In the genomic region with DNA sequence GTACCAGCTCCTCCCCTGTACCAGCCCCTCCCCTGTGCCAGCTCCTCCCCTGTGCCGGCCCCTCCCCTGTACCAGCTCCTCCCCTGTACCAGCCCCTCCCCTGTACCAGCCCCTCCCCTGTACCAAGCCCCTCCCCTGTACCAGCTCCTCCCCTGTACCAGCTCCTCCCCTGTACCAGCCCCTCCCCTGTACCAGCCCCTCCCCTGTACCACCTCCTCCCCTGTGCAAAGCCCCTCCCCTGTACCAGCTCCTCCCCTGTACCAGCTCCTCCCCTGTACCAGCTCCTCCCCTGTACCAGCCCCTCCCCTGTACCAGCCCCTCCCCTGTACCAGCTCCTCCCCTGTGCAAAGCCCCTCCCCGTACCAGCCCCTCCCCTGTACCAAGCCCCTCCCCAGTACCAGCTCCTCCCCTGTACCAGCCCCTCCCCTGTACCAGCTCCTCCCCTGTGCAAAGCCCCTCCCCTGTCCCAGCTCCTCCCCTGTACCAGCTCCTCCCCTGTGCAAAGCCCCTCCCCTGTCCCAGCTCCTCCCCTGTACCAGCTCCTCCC, we compare ENCODE assay signal across 7 cellular contexts.
DNase-seq lines count a peak whose midpoint lies in the region; ATAC-seq and TF ChIP-seq lines count a peak whose summit lies in the region.
"Not testable (repeated sequence)": the region's sequence is repeated elsewhere in the genome, so short reads cannot be mapped to it uniquely, and the experiment has no call there.

No MANE protein-coding gene starts in this region.

- H3K4me1 Mint-ChIP-seq in activated CD4-positive, alpha-beta T cell treated with anti-CD3 and anti-CD28 coated beads, Interleukin-2, amount 10 ng/mL, durations not matched to agents 7 days and 5 days, result peaks cover 21% of the 10 kb centered on the region

- H3K4me3 Mint-ChIP-seq in activated CD4-positive, alpha-beta T cell treated with anti-CD3 and anti-CD28 coated beads, Interleukin-2, amount 10 ng/mL, durations not matched to agents 7 days and 5 days, result not testable (repeated sequence)

- not testable (repeated sequence) for ATAC-seq in right lobe of liver, psoas muscle

- not testable (repeated sequence) for H3K9me3 Mint-ChIP-seq in activated CD4-positive, alpha-beta T cell treated with anti-CD3 and anti-CD28 coated beads, Interleukin-2, amount 10 ng/mL, durations not matched to agents 7 days and 5 days

- TF ChIP-seq EP300 in tibial nerve (IDR thresholded peaks at IDR 0.05), result not testable (repeated sequence)

- CTCF ChIA-PET in activated CD4-positive, alpha-beta T cell treated with anti-CD3 and anti-CD28 coated beads, Interleukin-2, amount 10 ng/mL, durations not matched to agents 7 days and 5 days (lab: Charles Lee), result interaction anchor here (0.8 to 1.1 kb wide), 2 partner anchors 12 to 15 kb away, joined by 3 read pairs; no protein-coding TSS in a partner anchor

- H3K4me1 ChIP-seq in ascending aorta, result peaks cover 19 to 58% of the 10 kb centered on the region in 2 donors
- H3K4me1 ChIP-seq in right lobe of liver, psoas muscle: not testable (repeated sequence)
- H3K4me1 ChIP-seq in tibial nerve, result peaks cover 0 to 87% (median 49%) of the 10 kb centered on the region in 4 donors

- not testable (repeated sequence) for H3K27me3 ChIP-seq in MG63, ascending aorta, right lobe of liver, tibial nerve
- peaks cover 0 to 18% (median 2%) of the 10 kb centered on the region in 3 donors for H3K27me3 ChIP-seq in psoas muscle (ENCODE audit: insufficient read depth in 3 of 3, low read length in 2 of 3)

- not testable (repeated sequence) for H3K27ac ChIP-seq in ascending aorta, right lobe of liver, psoas muscle
- peak overlapping the region in 3 of 4 donors; percentile 6 to 94 (median 80) for H3K27ac ChIP-seq in tibial nerve

- WGBS in right lobe of liver (ENCODE audit: insufficient coverage, low coverage, low lambda C conversion rate, missing lambda C conversion rate), result 20% methylated on average over 2 of the region's 2 CpGs
- WGBS in psoas muscle, 3 donors, result 23 to 67% (median 50%) methylated on average over 1 to 2 of the region's 2 CpGs
- WGBS in tibial nerve, 2 donors, result 50% methylated on average over 2 of the region's 2 CpGs; no CpG with 5 or more reads in 1 of the 2 donors

- not testable (repeated sequence) for H3K27me3 Mint-ChIP-seq in activated CD4-positive, alpha-beta T cell treated with anti-CD3 and anti-CD28 coated beads, Interleukin-2, amount 10 ng/mL, durations not matched to agents 7 days and 5 days

- not testable (repeated sequence) for H3K36me3 ChIP-seq in MG63; ascending aorta; right lobe of liver; psoas muscle (ENCODE audit: insufficient read depth in 1 of 2, low read depth in 1 of 2); tibial nerve

- POLR2A ChIA-PET in activated CD4-positive, alpha-beta T cell treated with anti-CD3 and anti-CD28 coated beads, Interleukin-2, amount 10 ng/mL, durations not matched to agents 7 days and 5 days (lab: Charles Lee), result interaction anchor here (0.6 kb wide), 1 partner anchor 207 kb away, joined by 4 read pairs; no protein-coding TSS in a partner anchor

- not testable (repeated sequence) for H3K36me3 Mint-ChIP-seq in activated CD4-positive, alpha-beta T cell treated with anti-CD3 and anti-CD28 coated beads, Interleukin-2, amount 10 ng/mL, durations not matched to agents 7 days and 5 days (ENCODE audit: low read depth)

- H3K9me3 ChIP-seq in MG63, result peaks cover 26% of the 10 kb centered on the region
- H3K9me3 ChIP-seq in ascending aorta, right lobe of liver, psoas muscle, tibial nerve: not testable (repeated sequence)

- TF ChIP-seq CTCF in ascending aorta (IDR thresholded peaks at IDR 0.05); fibroblast of villous mesenchyme (IDR thresholded peaks at IDR 0.05; ENCODE audit: insufficient read depth, low read depth, low read length); right lobe of liver (IDR thresholded peaks at IDR 0.05); psoas muscle (IDR thresholded peaks at IDR 0.05); tibial nerve (IDR thresholded peaks at IDR 0.05): not testable (repeated sequence)

- TF ChIP-seq POLR2A in right lobe of liver (IDR thresholded peaks at IDR 0.05); tibial nerve (IDR thresholded peaks at IDR 0.05): not testable (repeated sequence)

- intact Hi-C loops in ascending aorta (cut with DNase I); right lobe of liver (cut with DNase I); psoas muscle (cut with DNase I): not testable (repeated sequence)

- H3K4me3 ChIP-seq in MG63; ascending aorta; fibroblast of villous mesenchyme (ENCODE audit: low read depth, low read length); right lobe of liver; psoas muscle; tibial nerve: not testable (repeated sequence)

- H3K27ac Mint-ChIP-seq in activated CD4-positive, alpha-beta T cell treated with anti-CD3 and anti-CD28 coated beads, Interleukin-2, amount 10 ng/mL, durations not matched to agents 7 days and 5 days, result not testable (repeated sequence)

- peak; percentile 37 for DNase-seq in MG63
- DNase-seq in activated CD4-positive, alpha-beta T cell treated with anti-CD3 and anti-CD28 coated beads, Interleukin-2, amount 10 ng/mL, durations not matched to agents 7 days and 5 days, result peak; percentile 2
- peak; percentile 8 to 66 for DNase-seq in ascending aorta (ENCODE audit: low spot score in 2 of 2)
- DNase-seq in fibroblast of villous mesenchyme (ENCODE audit: low read depth), result peak; percentile 42
- peak in 2 of 3 donors; percentile 22 to 44 for DNase-seq in right lobe of liver
- peak; percentile 21 to 65 for DNase-seq in psoas muscle
- peak; percentile 14 to 23 for DNase-seq in tibial nerve (ENCODE audit: low spot score in 2 of 2)
